Comparison of ENCODE assay signal across 34 cellular contexts in the genomic region with DNA sequence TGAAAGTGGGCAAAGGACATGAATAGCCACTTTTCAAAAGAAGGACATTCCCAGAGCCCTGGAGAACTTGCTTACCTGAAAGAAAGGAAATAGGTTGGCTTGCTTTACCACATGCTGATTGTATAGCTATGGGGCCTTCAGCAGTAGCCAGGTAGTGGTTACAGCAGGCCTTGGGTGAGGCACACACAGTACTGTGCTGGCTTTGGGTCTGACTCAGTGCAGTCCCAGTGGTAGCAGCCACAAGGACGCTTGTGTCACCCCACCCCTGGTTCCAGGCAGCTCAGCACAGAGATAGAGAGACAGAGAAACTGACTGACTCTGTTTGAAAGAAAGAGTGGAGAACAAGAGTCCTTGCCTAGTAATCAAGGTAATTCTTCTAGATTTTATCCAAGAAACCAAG.
"Had no signal": no experiment of that assay in that cellular context is flagged by ENCODE, and none has a peak within 500 bp of the region (broad histone marks: within the 10 kb centered on the region; RNA-seq: fewer than 3 reads in every experiment).

No MANE protein-coding gene starts in this region.

- H3K27ac Mint-ChIP-seq: activated CD4-positive, alpha-beta memory T cell treated with anti-CD3 and anti-CD28 coated beads, Interleukin-2, amount 10 ng/mL, durations not matched to agents 7 days and 5 days; activated CD4-positive, alpha-beta T cell treated with anti-CD3 and anti-CD28 coated beads, Interleukin-2, amount 10 ng/mL, durations not matched to agents 7 days and 5 days; activated naive CD8-positive, alpha-beta T cell; activated T-cell treated with anti-CD3 and anti-CD28 coated beads, Interleukin-2, amount 50 U/mL, for 24 hours; activated T-cell treated with anti-CD3 and anti-CD28 coated beads, Interleukin-2, amount 50 U/mL, for 72 hours; activated T-helper 17 cell treated with anti-CD3 and anti-CD28 coated beads, Interleukin-2, amount 50 U/mL, for 72 hours; dendritic cell treated with granulocyte-macrophage colony-stimulating factor and Interleukin-4, amounts not matched to agents 40 ng/mL and 50 ng/mL, for 4 days; endodermal cell; T-helper 17 cell; T-helper 2 cell treated with Interferon-gamma antibody and Interleukin-4, amounts not matched to agents 5 μg/mL and 100 μg/mL, for 36 hours had no signal

- H3K27ac ChIP-seq: brain microvascular endothelial cell, coronary artery, dorsolateral prefrontal cortex had no signal

- ATAC-seq: activated T-cell treated with anti-CD3 and anti-CD28 coated beads, Interleukin-2, amount 50 U/mL, for 72 hours; activated T-helper 17 cell treated with anti-CD3 and anti-CD28 coated beads, Interleukin-2, amount 50 U/mL, for 72 hours; esophagus mucosa; T-helper 17 cell had no signal

- H3K4me3 ChIP-seq: coronary artery, dorsolateral prefrontal cortex had no signal

- H3K36me3 Mint-ChIP-seq: activated naive CD8-positive, alpha-beta T cell had no signal

- H3K4me3 Mint-ChIP-seq: activated CD4-positive, alpha-beta memory T cell treated with anti-CD3 and anti-CD28 coated beads, Interleukin-2, amount 10 ng/mL, durations not matched to agents 7 days and 5 days; activated CD4-positive, alpha-beta T cell treated with anti-CD3 and anti-CD28 coated beads, Interleukin-2, amount 10 ng/mL, durations not matched to agents 7 days and 5 days; activated naive CD8-positive, alpha-beta T cell; activated T-cell treated with anti-CD3 and anti-CD28 coated beads, Interleukin-2, amount 50 U/mL, for 24 hours; activated T-cell treated with anti-CD3 and anti-CD28 coated beads, Interleukin-2, amount 50 U/mL, for 72 hours; activated T-helper 17 cell treated with anti-CD3 and anti-CD28 coated beads, Interleukin-2, amount 50 U/mL, for 72 hours; central memory CD8-positive, alpha-beta T cell; dendritic cell treated with granulocyte-macrophage colony-stimulating factor and Interleukin-4, amounts not matched to agents 40 ng/mL and 50 ng/mL, for 4 days; endodermal cell; T-helper 17 cell; T-helper 2 cell treated with Interferon-gamma antibody and Interleukin-4, amounts not matched to agents 5 μg/mL and 100 μg/mL, for 36 hours had no signal

- H3K27me3 ChIP-seq: brain microvascular endothelial cell, dorsolateral prefrontal cortex had no signal

- FAIRE-seq: astrocyte, bronchial epithelial cell, frontal cortex had no signal

- H3K36me3 ChIP-seq: brain microvascular endothelial cell had no signal

- H3K27me3 Mint-ChIP-seq: activated CD4-positive, alpha-beta memory T cell treated with anti-CD3 and anti-CD28 coated beads, Interleukin-2, amount 10 ng/mL, durations not matched to agents 7 days and 5 days; activated CD4-positive, alpha-beta T cell treated with anti-CD3 and anti-CD28 coated beads, Interleukin-2, amount 10 ng/mL, durations not matched to agents 7 days and 5 days; activated naive CD8-positive, alpha-beta T cell; activated T-cell treated with anti-CD3 and anti-CD28 coated beads, Interleukin-2, amount 50 U/mL, for 24 hours; activated T-helper 17 cell treated with anti-CD3 and anti-CD28 coated beads, Interleukin-2, amount 50 U/mL, for 72 hours; central memory CD8-positive, alpha-beta T cell; dendritic cell treated with granulocyte-macrophage colony-stimulating factor and Interleukin-4, amounts not matched to agents 40 ng/mL and 50 ng/mL, for 4 days; T-helper 17 cell had no signal

- DNase-seq: activated CD4-positive, alpha-beta memory T cell treated with anti-CD3 and anti-CD28 coated beads, Interleukin-2, amount 10 ng/mL, durations not matched to agents 7 days and 5 days; activated CD4-positive, alpha-beta T cell treated with anti-CD3 and anti-CD28 coated beads for 1 hour; activated CD4-positive, alpha-beta T cell treated with anti-CD3 and anti-CD28 coated beads for 4 hours; activated CD4-positive, alpha-beta T cell treated with anti-CD3 and anti-CD28 coated beads, Interleukin-2, amount 10 ng/mL, durations not matched to agents 7 days and 5 days; activated CD4-positive, alpha-beta T cell treated with anti-CD3 and anti-CD28 coated beads, Interleukin-2, amount 50 U/mL, for 4 hours; activated CD8-positive, alpha-beta memory T cell treated with anti-CD3 and anti-CD28 coated beads, Interleukin-2, amount 50 U/mL, for 48 hours; activated effector memory CD4-positive, alpha-beta T cell treated with Interleukin-2 at 50 U/mL for 16 hours; activated gamma-delta T cell treated with Interleukin-2 at 50 U/mL for 16 hours; activated naive CD4-positive, alpha-beta T cell treated with anti-CD3 and anti-CD28 coated beads, Interleukin-2, amount 50 U/mL, for 16 hours; activated naive CD4-positive, alpha-beta T cell treated with Interleukin-2 at 50 U/mL for 16 hours; activated T-cell treated with anti-CD3 and anti-CD28 coated beads for 4 hours; activated T-cell treated with anti-CD3 and anti-CD28 coated beads, Interleukin-2, amount 50 U/mL, for 24 hours; activated T-cell treated with anti-CD3 and anti-CD28 coated beads, Interleukin-2, amount 50 U/mL, for 72 hours; amniotic stem cell; anterior cingulate cortex; brain microvascular endothelial cell; dorsolateral prefrontal cortex; effector memory CD4-positive, alpha-beta T cell; endodermal cell; foreskin fibroblast; head of caudate nucleus; T-helper 1 cell; T-helper 17 cell; T1000 had no signal

- H3K4me1 Mint-ChIP-seq: activated CD4-positive, alpha-beta memory T cell treated with anti-CD3 and anti-CD28 coated beads, Interleukin-2, amount 10 ng/mL, durations not matched to agents 7 days and 5 days; activated CD4-positive, alpha-beta T cell treated with anti-CD3 and anti-CD28 coated beads, Interleukin-2, amount 10 ng/mL, durations not matched to agents 7 days and 5 days; activated T-helper 17 cell treated with anti-CD3 and anti-CD28 coated beads, Interleukin-2, amount 50 U/mL, for 72 hours; central memory CD8-positive, alpha-beta T cell; endodermal cell; T-helper 17 cell had no signal
